Comparison of ENCODE assay signal across 8 cellular contexts in genomic region chr7:44477063-44477830, GRCh38. TPM values are rescaled to one million over a fixed set of nuclear protein-coding genes. Genes with fewer than 3 reads are reported as not detected.
DNase-seq lines count a peak whose midpoint lies in the region; ATAC-seq, FAIRE-seq and TF ChIP-seq lines count a peak whose summit lies in the region.

No MANE protein-coding gene starts in this region.

- peaks cover 19% of the 10 kb centered on the region for H3K4me1 Mint-ChIP-seq in T-helper 1 cell treated with Interleukin-12 subunit alpha and Interleukin-12 subunit beta and Interleukin-4 antibody, amounts not matched to agents 30 μg/mL and 1 μg/mL, for 36 hours (ENCODE audit: low read depth)

- H3K4me3 ChIP-seq in H7 (ENCODE audit: insufficient read depth, low read depth, low read length) (no peak overlapping the region), NB4 (ENCODE audit: low read depth, low read length) (no peak overlapping the region), retinal pigment epithelial cell (ENCODE audit: low read length) (no peak overlapping the region)

- TF ChIP-seq CTCF in NB4 (IDR thresholded peaks at IDR 0.05; ENCODE audit: low read depth, low read length) (peak; percentile 100), retinal pigment epithelial cell (conservative IDR thresholded peaks at IDR 0.05; ENCODE audit: low read depth, low read length) (peak; percentile 99)

- no peaks in the 10 kb centered on the region for H3K27me3 Mint-ChIP-seq in T-helper 1 cell treated with Interleukin-12 subunit alpha and Interleukin-12 subunit beta and Interleukin-4 antibody, amounts not matched to agents 30 μg/mL and 1 μg/mL, for 36 hours (ENCODE audit: low read depth)

- H3K36me3 ChIP-seq in H7 (replicated peaks; ENCODE audit: control insufficient read depth, insufficient read depth, low read length) = peaks cover 16% of the 10 kb centered on the region

- peak; percentile 88 for ATAC-seq in left ventricle myocardium superior
- ATAC-seq in HG03521 (IDR thresholded peaks at IDR 0.05; ENCODE audit: unreplicated experiment) = no peak

- H3K36me3 Mint-ChIP-seq in T-helper 1 cell treated with Interleukin-12 subunit alpha and Interleukin-12 subunit beta and Interleukin-4 antibody, amounts not matched to agents 30 μg/mL and 1 μg/mL, for 36 hours (ENCODE audit: low read depth) = peaks cover 50% of the 10 kb centered on the region

- no peaks in the 10 kb centered on the region for H3K27me3 ChIP-seq in H7 (ENCODE audit: control insufficient read depth, insufficient read depth, low read length)

- no peak for TF ChIP-seq POLR2A in NB4 (IDR thresholded peaks at IDR 0.05; ENCODE audit: extremely low read depth, insufficient read length)

- FAIRE-seq in G401.6 (lab: Jason Lieb, UNC) = peak; percentile 93

- peaks cover 7% of the 10 kb centered on the region for H3K9me3 Mint-ChIP-seq in T-helper 1 cell treated with Interleukin-12 subunit alpha and Interleukin-12 subunit beta and Interleukin-4 antibody, amounts not matched to agents 30 μg/mL and 1 μg/mL, for 36 hours

- H3K4me3 Mint-ChIP-seq in T-helper 1 cell treated with Interleukin-12 subunit alpha and Interleukin-12 subunit beta and Interleukin-4 antibody, amounts not matched to agents 30 μg/mL and 1 μg/mL, for 36 hours = no peak overlapping the region

- intact Hi-C loops in left ventricle myocardium superior (cut with micrococcal nuclease) = loop anchor here (5.0 kb wide), 1 partner anchor 235 kb away; no protein-coding TSS in a partner anchor

- H3K27ac Mint-ChIP-seq in T-helper 1 cell treated with Interleukin-12 subunit alpha and Interleukin-12 subunit beta and Interleukin-4 antibody, amounts not matched to agents 30 μg/mL and 1 μg/mL, for 36 hours = peak overlapping the region; percentile 8

- DNase-seq in H7 (peak; percentile 73), NB4 (ENCODE audit: low read depth) (peak; percentile 88), amniotic stem cell (lab: John Stamatoyannopoulos, UW) (peak; percentile 49), left ventricle myocardium superior (peak; percentile 43), retinal pigment epithelial cell (ENCODE audit: low read depth) (peak; percentile 25)

RNA-seq across cellular contexts. Expression of gene NUDCD3, which starts 13.2 kb away (rescaled TPM):
- total RNA-seq in H7 (2014; rRNA removed; shearing (Covaris generic)) = 68.1 and 79.4 TPM in 2 replicates
- total RNA-seq in left ventricle myocardium superior = 104 TPM

Comparison
In these comparisons a context has a peak if more than half of its experiments do, and no peak if none do; other contexts are left out.
1. DNase-seq: peak in every context shown above with its lines; median percentile 88 in NB4; 73 in H7; 49 in amniotic stem cell; 43 in left ventricle myocardium superior; 25 in retinal pigment epithelial cell.